14 cellular contexts compared by ENCODE assay signal in genomic region chr17:51857052-51857593, GRCh38.
DNase-seq lines count a peak whose midpoint lies in the region; ATAC-seq and TF ChIP-seq lines count a peak whose summit lies in the region.
"Had no signal": no experiment of that assay in that cellular context is flagged by ENCODE, and none has a peak within 500 bp of the region (broad histone marks: within the 10 kb centered on the region; RNA-seq: fewer than 3 reads in every experiment).

No MANE protein-coding gene starts in this region.

- H3K4me2 ChIP-seq in neural progenitor cell, result no peak overlapping the region

- no peak for ATAC-seq in SK-N-SH treated with all-trans-retinoic acid at 6 μM for 48 hours
- ATAC-seq in activated CD8-positive, alpha-beta memory T cell treated with anti-CD3 and anti-CD28 coated beads, Interleukin-2, amount 10 ng/mL, durations not matched to agents 7 days and 5 days, result no peak
- ATAC-seq: psoas muscle had no signal

- CTCF ChIA-PET in activated CD8-positive, alpha-beta memory T cell treated with anti-CD3 and anti-CD28 coated beads, Interleukin-2, amount 10 ng/mL, durations not matched to agents 7 days and 5 days (lab: Charles Lee), result no interaction called here

- H3K27ac ChIP-seq in neural progenitor cell, result no peak overlapping the region
- H3K27ac ChIP-seq: psoas muscle had no signal

- H3K36me3 Mint-ChIP-seq in neural progenitor cell, result no peaks in the 10 kb centered on the region
- no peaks in the 10 kb centered on the region for H3K36me3 Mint-ChIP-seq in activated CD8-positive, alpha-beta memory T cell treated with anti-CD3 and anti-CD28 coated beads, Interleukin-2, amount 10 ng/mL, durations not matched to agents 7 days and 5 days
- H3K36me3 Mint-ChIP-seq: activated naive CD8-positive, alpha-beta T cell; CD8-positive, alpha-beta memory T cell had no signal

- no peak overlapping the region for H2AFZ ChIP-seq in neural progenitor cell (replicated peaks)

- H3K27me3 Mint-ChIP-seq in neural progenitor cell (ENCODE audit: insufficient read depth, low read depth), result no peaks in the 10 kb centered on the region
- no peaks in the 10 kb centered on the region for H3K27me3 Mint-ChIP-seq in activated CD8-positive, alpha-beta memory T cell treated with anti-CD3 and anti-CD28 coated beads, Interleukin-2, amount 10 ng/mL, durations not matched to agents 7 days and 5 days
- H3K27me3 Mint-ChIP-seq: CD8-positive, alpha-beta memory T cell had no signal

- no peaks in the 10 kb centered on the region for H3F3A ChIP-seq in neural progenitor cell (ENCODE audit: low read depth)

- peak; percentile 25 for TF ChIP-seq CTCF in neural progenitor cell (IDR thresholded peaks at IDR 0.05)

- no peak overlapping the region for H3K9ac ChIP-seq in neural progenitor cell

- H3K4me1 Mint-ChIP-seq in neural progenitor cell, result peaks cover 2% of the 10 kb centered on the region
- no peaks in the 10 kb centered on the region for H3K4me1 Mint-ChIP-seq in activated CD8-positive, alpha-beta memory T cell treated with anti-CD3 and anti-CD28 coated beads, Interleukin-2, amount 10 ng/mL, durations not matched to agents 7 days and 5 days
- H3K4me1 Mint-ChIP-seq: CD8-positive, alpha-beta memory T cell had no signal

- H3K4me1 ChIP-seq in neural progenitor cell, result no peaks in the 10 kb centered on the region
- H3K4me1 ChIP-seq: psoas muscle had no signal

- DNase-seq in NCI-H1436 (lab: John Stamatoyannopoulos, UW), result peak; percentile 36
- DNase-seq in NCI-H1436 treated with DMSO at 0.1 percent for 48 hours (lab: John Stamatoyannopoulos, UW), result no peak
- peak; percentile 17 for DNase-seq in NCI-H2196 (lab: John Stamatoyannopoulos, UW; ENCODE audit: unreplicated experiment)
- DNase-seq in neural progenitor cell (ENCODE audit: low spot score), result peak; percentile 18
- DNase-seq in stimulated activated CD4-positive, alpha-beta T cell treated with anti-CD3 and anti-CD28 coated beads, Interleukin-15, amount 100 ng/mL, for 24 hours, result no peak
- no peak for DNase-seq in activated CD8-positive, alpha-beta memory T cell treated with anti-CD3 and anti-CD28 coated beads, Interleukin-2, amount 10 ng/mL, durations not matched to agents 7 days and 5 days
- DNase-seq in DMS114 treated with DMSO at 0.1 percent for 48 hours (lab: John Stamatoyannopoulos, UW; ENCODE audit: unreplicated experiment), result no peak
- DNase-seq: activated CD4-positive, alpha-beta T cell treated with anti-CD3 and anti-CD28 coated beads for 48 hours; CD8-positive, alpha-beta memory T cell; effector CD8-positive, alpha-beta T cell; NCI-H2081 treated with DMSO at 0.1 percent for 48 hours; psoas muscle had no signal

- no peaks in the 10 kb centered on the region for H3K27me3 ChIP-seq in neural progenitor cell

- no peaks in the 10 kb centered on the region for H3K9me3 ChIP-seq in neural progenitor cell (ENCODE audit: low read depth)
- H3K9me3 ChIP-seq: psoas muscle had no signal

- no peaks in the 10 kb centered on the region for H3K36me3 ChIP-seq in neural progenitor cell

- no peak overlapping the region for H3K4me3 Mint-ChIP-seq in neural progenitor cell
- no peak overlapping the region for H3K4me3 Mint-ChIP-seq in activated CD8-positive, alpha-beta memory T cell treated with anti-CD3 and anti-CD28 coated beads, Interleukin-2, amount 10 ng/mL, durations not matched to agents 7 days and 5 days
- H3K4me3 Mint-ChIP-seq: activated naive CD8-positive, alpha-beta T cell; CD8-positive, alpha-beta memory T cell had no signal

- H3K4me3 ChIP-seq in neural progenitor cell, result no peak overlapping the region
- H3K4me3 ChIP-seq: psoas muscle had no signal

- no peak overlapping the region for H3K27ac Mint-ChIP-seq in neural progenitor cell
- H3K27ac Mint-ChIP-seq in activated CD8-positive, alpha-beta memory T cell treated with anti-CD3 and anti-CD28 coated beads, Interleukin-2, amount 10 ng/mL, durations not matched to agents 7 days and 5 days, result no peak overlapping the region
- H3K27ac Mint-ChIP-seq: activated naive CD8-positive, alpha-beta T cell; CD8-positive, alpha-beta memory T cell had no signal

- no peaks in the 10 kb centered on the region for H4K20me1 ChIP-seq in neural progenitor cell (ENCODE audit: low read depth)

- no peaks in the 10 kb centered on the region for H3K79me2 ChIP-seq in neural progenitor cell (ENCODE audit: low read depth)

- H3K9me3 Mint-ChIP-seq in neural progenitor cell, result no peaks in the 10 kb centered on the region
- H3K9me3 Mint-ChIP-seq in activated CD8-positive, alpha-beta memory T cell treated with anti-CD3 and anti-CD28 coated beads, Interleukin-2, amount 10 ng/mL, durations not matched to agents 7 days and 5 days (ENCODE audit: low read depth), result no peaks in the 10 kb centered on the region
- H3K9me3 Mint-ChIP-seq: CD8-positive, alpha-beta memory T cell had no signal

TF ChIP-seq in SK-N-SH treated with all-trans-retinoic acid at 6 μM for 48 hours, 23 proteins besides CTCF, POLR2A, EP300 and RAD21:
- TF ChIP-seq POU6F1 (CRISPR knock-in tag; IDR thresholded peaks at IDR 0.05; ENCODE audit: borderline replicate concordance, low read depth), result no peak
- TF ChIP-seq ZNF8 (CRISPR knock-in tag; IDR thresholded peaks at IDR 0.05), result 0 out of 2 replicates have a peak, but pooled peaks have one; percentile 19
- TF ChIP-seq BACH2 (CRISPR knock-in tag; IDR thresholded peaks at IDR 0.05; ENCODE audit: borderline replicate concordance), result no peak

Comparison
In these comparisons a context has a peak if more than half of its experiments do, and no peak if none do; other contexts are left out.
1. DNase-seq: peak in NCI-H1436 (single experiment), NCI-H2196 (single experiment) and neural progenitor cell (single experiment); none in NCI-H1436 treated with DMSO at 0.1 percent for 48 hours (single experiment), stimulated activated CD4-positive, alpha-beta T cell treated with anti-CD3 and anti-CD28 coated beads, Interleukin-15, amount 100 ng/mL, for 24 hours (single experiment), activated CD8-positive, alpha-beta memory T cell treated with anti-CD3 and anti-CD28 coated beads, Interleukin-2, amount 10 ng/mL, durations not matched to agents 7 days and 5 days (single experiment) and DMS114 treated with DMSO at 0.1 percent for 48 hours (single experiment).